In genomic region chr7:18445916-18446520, GRCh38 we compare ENCODE assay signal across 30 cellular contexts. TPM values are rescaled to one million over a fixed set of nuclear protein-coding genes. Genes with fewer than 3 reads are reported as not detected.
DNase-seq lines count a peak whose midpoint lies in the region; ATAC-seq and TF ChIP-seq lines count a peak whose summit lies in the region.
"Had no signal": no experiment of that assay in that cellular context is flagged by ENCODE, and none has a peak within 500 bp of the region (broad histone marks: within the 10 kb centered on the region; RNA-seq: fewer than 3 reads in every experiment).

No MANE protein-coding gene starts in this region.

- peak overlapping the region; percentile 65 for H3K27ac Mint-ChIP-seq in neural crest cell (ENCODE audit: unreplicated experiment)
- H3K27ac Mint-ChIP-seq: activated naive CD8-positive, alpha-beta T cell treated with anti-CD3 and anti-CD28 coated beads for 36 hours; activated T-cell treated with anti-CD3 and anti-CD28 coated beads, Interleukin-2, amount 50 U/mL, for 24 hours; effector memory CD8-positive, alpha-beta T cell; HFFc6 had no signal

- H3K27me3 ChIP-seq in HUES6 (ENCODE audit: control insufficient read depth, insufficient read depth, low read length) (no peaks in the 10 kb centered on the region), adipocyte (replicated peaks; ENCODE audit: control insufficient read depth, insufficient read depth, low read length) (no peaks in the 10 kb centered on the region)
- H3K27me3 ChIP-seq in effector memory CD4-positive, alpha-beta T cell (replicated peaks; ENCODE audit: control insufficient read depth, insufficient read depth, low read length, poor library complexity, severe bottlenecking), result no peaks in the 10 kb centered on the region
- H3K27me3 ChIP-seq: BLaER1 treated with 17β-estradiol and CSF1 and Interleukin-3, amounts not matched to agents 10 nM and 100 nM; sigmoid colon; transverse colon had no signal

- H3K9ac ChIP-seq in HUES6 (ENCODE audit: low read length) (no peak overlapping the region), adipocyte (ENCODE audit: low read length) (no peak overlapping the region)
- H3K9ac ChIP-seq: BLaER1 treated with 17β-estradiol and CSF1 and Interleukin-3, amounts not matched to agents 10 nM and 100 nM had no signal

- no peaks in the 10 kb centered on the region for H3K36me3 Mint-ChIP-seq in neural crest cell (ENCODE audit: low read depth)
- H3K36me3 Mint-ChIP-seq: activated naive CD8-positive, alpha-beta T cell treated with anti-CD3 and anti-CD28 coated beads for 36 hours had no signal

- H3K27me3 Mint-ChIP-seq in neural crest cell (ENCODE audit: low read depth), result no peaks in the 10 kb centered on the region
- H3K27me3 Mint-ChIP-seq: activated naive CD8-positive, alpha-beta T cell treated with anti-CD3 and anti-CD28 coated beads for 36 hours; activated T-cell treated with anti-CD3 and anti-CD28 coated beads, Interleukin-2, amount 50 U/mL, for 24 hours; effector memory CD8-positive, alpha-beta T cell had no signal

- no peak for ATAC-seq in left lobe of liver
- ATAC-seq in HG03521 (IDR thresholded peaks at IDR 0.05; ENCODE audit: unreplicated experiment), result no peak
- ATAC-seq: effector memory CD8-positive, alpha-beta T cell had no signal

- H3K4me3 Mint-ChIP-seq in neural crest cell, result no peak overlapping the region
- H3K4me3 Mint-ChIP-seq: activated naive CD8-positive, alpha-beta T cell treated with anti-CD3 and anti-CD28 coated beads for 36 hours; activated T-cell treated with anti-CD3 and anti-CD28 coated beads, Interleukin-2, amount 50 U/mL, for 24 hours; effector memory CD8-positive, alpha-beta T cell; HFFc6 had no signal

- H3K4me3 ChIP-seq in HUES6 (ENCODE audit: low read depth, low read length) (no peak overlapping the region), adipocyte (ENCODE audit: low read length) (no peak overlapping the region)
- H3K4me3 ChIP-seq in effector memory CD4-positive, alpha-beta T cell (ENCODE audit: insufficient read depth, low read depth, low read length, poor library complexity, severe bottlenecking), result no peak overlapping the region
- H3K4me3 ChIP-seq: BLaER1 treated with 17β-estradiol and CSF1 and Interleukin-3, amounts not matched to agents 10 nM and 100 nM; coronary artery; left ventricle myocardium inferior; prostate gland; sigmoid colon; transverse colon had no signal

- H3K9me3 ChIP-seq in HUES6 (ENCODE audit: control insufficient read depth, insufficient read depth, low read depth, low read length), result no peaks in the 10 kb centered on the region
- H3K9me3 ChIP-seq in adipocyte (ENCODE audit: control insufficient read depth, low read length), result no peaks in the 10 kb centered on the region
- no peaks in the 10 kb centered on the region for H3K9me3 ChIP-seq in effector memory CD4-positive, alpha-beta T cell (ENCODE audit: control insufficient read depth, low read length)
- H3K9me3 ChIP-seq: Caco-2, left ventricle myocardium inferior, prostate gland, sigmoid colon, transverse colon had no signal

- H3K4me1 Mint-ChIP-seq in neural crest cell, result peaks cover 15% of the 10 kb centered on the region
- H3K4me1 Mint-ChIP-seq: activated naive CD8-positive, alpha-beta T cell treated with anti-CD3 and anti-CD28 coated beads for 36 hours had no signal

- no peaks in the 10 kb centered on the region for H3K36me3 ChIP-seq in HUES6 (ENCODE audit: control insufficient read depth, insufficient read depth, low read length)
- no peaks in the 10 kb centered on the region for H3K36me3 ChIP-seq in adipocyte (ENCODE audit: control insufficient read depth, insufficient read depth, low read length, severe bottlenecking)
- H3K36me3 ChIP-seq in effector memory CD4-positive, alpha-beta T cell (ENCODE audit: control insufficient read depth, insufficient read depth, low read length), result no peaks in the 10 kb centered on the region
- H3K36me3 ChIP-seq: BLaER1 treated with 17β-estradiol and CSF1 and Interleukin-3, amounts not matched to agents 10 nM and 100 nM; left ventricle myocardium inferior; prostate gland; sigmoid colon; transverse colon had no signal

- H3K4me1 ChIP-seq in HUES6 (ENCODE audit: control insufficient read depth, insufficient read depth, low read length), result peaks cover 12% of the 10 kb centered on the region
- H3K4me1 ChIP-seq in adipocyte (ENCODE audit: control insufficient read depth, insufficient read depth, low read length), result peaks cover 9% of the 10 kb centered on the region
- H3K4me1 ChIP-seq in effector memory CD4-positive, alpha-beta T cell (ENCODE audit: control insufficient read depth, insufficient read depth, low read length, poor library complexity, severe bottlenecking), result no peaks in the 10 kb centered on the region
- H3K4me1 ChIP-seq: Caco-2, prostate gland, transverse colon had no signal

- TF ChIP-seq CTCF in neural crest cell (conservative IDR thresholded peaks at IDR 0.05), result no peak

- DNase-seq in COLO829 (ENCODE audit: low spot score), result peak; percentile 80
- DNase-seq in adipocyte (ENCODE audit: low read depth), result peak; percentile 1
- no peak for DNase-seq in neural crest cell (ENCODE audit: low read depth, low spot score)
- no peak for DNase-seq in left lobe of liver (ENCODE audit: low spot score)
- DNase-seq in effector memory CD4-positive, alpha-beta T cell, result no peak
- DNase-seq: activated CD4-positive, alpha-beta T cell treated with anti-CD3 and anti-CD28 coated beads, Interleukin-2, amount 50 U/mL, for 1 hour; activated effector memory CD4-positive, alpha-beta T cell treated with anti-CD3 and anti-CD28 coated beads, Interleukin-2, amount 50 U/mL, for 16 hours; activated naive CD8-positive, alpha-beta T cell treated with anti-CD3 and anti-CD28 coated beads for 36 hours; activated T-cell treated with anti-CD3 and anti-CD28 coated beads, Interleukin-2, amount 50 U/mL, for 24 hours; aorta; Caco-2; caudate nucleus; DND-41; effector memory CD8-positive, alpha-beta T cell; GF-D8; head of caudate nucleus; HFFc6; islet precursor cell; left ventricle myocardium inferior; NCI-H1694; NCI-H446 treated with DMSO at 0.1 percent for 48 hours; sigmoid colon; stimulated activated CD4-positive, alpha-beta T cell treated with anti-CD3 and anti-CD28 coated beads, Interleukin-4, amount 100 ng/mL, for 1 hour; T-helper 9 cell; transverse colon had no signal

- peak overlapping the region; percentile 13; the same call in 1 of the 2 replicates for H3K27ac ChIP-seq in HUES6 (ENCODE audit: low read depth, low read length)
- no peak overlapping the region for H3K27ac ChIP-seq in effector memory CD4-positive, alpha-beta T cell (ENCODE audit: insufficient read depth, low read length, poor library complexity, severe bottlenecking)
- H3K27ac ChIP-seq: BLaER1 treated with 17β-estradiol and CSF1 and Interleukin-3, amounts not matched to agents 10 nM and 100 nM; coronary artery; left ventricle myocardium inferior; prostate gland; transverse colon had no signal

- H3K9me3 Mint-ChIP-seq in neural crest cell, result no peaks in the 10 kb centered on the region
- H3K9me3 Mint-ChIP-seq: activated naive CD8-positive, alpha-beta T cell treated with anti-CD3 and anti-CD28 coated beads for 36 hours; activated T-cell treated with anti-CD3 and anti-CD28 coated beads, Interleukin-2, amount 50 U/mL, for 24 hours; effector memory CD8-positive, alpha-beta T cell; HFFc6 had no signal

RNA-seq across cellular contexts. Expression of gene HDAC9, which starts 49.5 kb away (rescaled TPM):
- total RNA-seq in neural crest cell (28.3 and 32.3 TPM in 2 replicates), left lobe of liver (2.1 TPM)

Comparison
In these comparisons a context has a peak if more than half of its experiments do, and no peak if none do; other contexts are left out.
1. DNase-seq: peak in COLO829 (single experiment) and adipocyte (single experiment); none in neural crest cell (single experiment), left lobe of liver (single experiment) and effector memory CD4-positive, alpha-beta T cell (0 of 3).